In genomic region chr11:65852508-65853248, GRCh38 we compare ENCODE assay signal across 19 cellular contexts. TPM values are rescaled to one million over a fixed set of nuclear protein-coding genes. Genes with fewer than 3 reads are reported as not detected.
DNase-seq lines count a peak whose midpoint lies in the region; ATAC-seq, FAIRE-seq and TF ChIP-seq lines count a peak whose summit lies in the region.
"Had no signal": no experiment of that assay in that cellular context is flagged by ENCODE, and none has a peak within 500 bp of the region (broad histone marks: within the 10 kb centered on the region; RNA-seq: fewer than 3 reads in every experiment).

No MANE protein-coding gene starts in this region.

- FAIRE-seq in GM12892 (lab: Jason Lieb, UNC) = no peak

- H3K36me3 ChIP-seq in mucosa of descending colon (ENCODE audit: low read depth) = no peaks in the 10 kb centered on the region

- peak overlapping the region; percentile 29 for H3K27ac Mint-ChIP-seq in activated T-helper 17 cell treated with anti-CD3 and anti-CD28 coated beads, Interleukin-2, amount 50 U/mL, for 72 hours
- H3K27ac Mint-ChIP-seq in immature natural killer cell = peak overlapping the region in 1 of 6 donors; percentile 57

- peak; percentile 56 for TF ChIP-seq POLR2A in GM12892 (IDR thresholded peaks at IDR 0.05; ENCODE audit: low read depth, low read length)

- DNase-seq in GM12892 (ENCODE audit: insufficient read length) (no peak), mucosa of descending colon (peak in 2 of 3 donors; percentile 53 to 56), DMS153 treated with DMSO at 0.1 percent for 48 hours (lab: John Stamatoyannopoulos, UW; ENCODE audit: unreplicated experiment) (no peak), A172 (ENCODE audit: low spot score) (no peak), immature natural killer cell (no peak)
- no peak for DNase-seq in activated naive CD4-positive, alpha-beta T cell (lab: John Stamatoyannopoulos, UW)
- DNase-seq: C1 segment of cervical spinal cord; NCI-H146; SIG-M5; stimulated activated CD4-positive, alpha-beta T cell treated with anti-CD3 and anti-CD28 coated beads, Interleukin-2, amount 100 ng/mL, for 48 hours; stimulated activated naive CD4-positive, alpha-beta T cell treated with Interleukin-2 at 50 U/mL for 16 hours had no signal

- H3K27me3 Mint-ChIP-seq in activated T-helper 17 cell treated with anti-CD3 and anti-CD28 coated beads, Interleukin-2, amount 50 U/mL, for 72 hours = no peaks in the 10 kb centered on the region
- H3K27me3 Mint-ChIP-seq in immature natural killer cell (ENCODE audit: low read depth in 3 of 3) = peaks cover 5 to 18% (median 12%) of the 10 kb centered on the region in 3 donors

- ATAC-seq in activated T-helper 17 cell treated with anti-CD3 and anti-CD28 coated beads, Interleukin-2, amount 50 U/mL, for 72 hours (replicated peaks) = no peak
- ATAC-seq in mucosa of descending colon = no peak
- ATAC-seq: body of pancreas, heart left ventricle had no signal

- H3K4me1 Mint-ChIP-seq in activated T-helper 17 cell treated with anti-CD3 and anti-CD28 coated beads, Interleukin-2, amount 50 U/mL, for 72 hours = peaks cover 19% of the 10 kb centered on the region
- peaks cover 39 to 44% of the 10 kb centered on the region in 2 donors for H3K4me1 Mint-ChIP-seq in immature natural killer cell

- H3K27ac ChIP-seq in 22Rv1 = 0 out of 2 replicates have a peak overlapping the region, but pooled peaks have one; percentile 4
- H3K27ac ChIP-seq: body of pancreas, heart left ventricle had no signal

- intact Hi-C loops in mucosa of descending colon (cut with DNase I, micrococcal nuclease) = no loop called here

- H3K4me1 ChIP-seq in mucosa of descending colon (ENCODE audit: low read depth) = peaks cover 40% of the 10 kb centered on the region

- H3K4me3 Mint-ChIP-seq in activated T-helper 17 cell treated with anti-CD3 and anti-CD28 coated beads, Interleukin-2, amount 50 U/mL, for 72 hours = no peak overlapping the region
- no peak overlapping the region for H3K4me3 Mint-ChIP-seq in immature natural killer cell

- TF ChIP-seq CTCF in 22Rv1 (IDR thresholded peaks at IDR 0.05) (no peak; the same call in 1 of the 2 replicates), mucosa of descending colon (IDR thresholded peaks at IDR 0.05) (no peak)

- H3K36me3 Mint-ChIP-seq in activated T-helper 17 cell treated with anti-CD3 and anti-CD28 coated beads, Interleukin-2, amount 50 U/mL, for 72 hours (ENCODE audit: low read depth) = peaks cover 57% of the 10 kb centered on the region
- H3K36me3 Mint-ChIP-seq in immature natural killer cell = peaks cover 24 to 41% (median 25%) of the 10 kb centered on the region in 3 donors

- no peak overlapping the region for H3K4me3 ChIP-seq in mucosa of descending colon
- H3K4me3 ChIP-seq: body of pancreas, heart left ventricle, lung had no signal

- H3K9me3 ChIP-seq in mucosa of descending colon = no peaks in the 10 kb centered on the region
- H3K9me3 ChIP-seq: body of pancreas had no signal

- no peaks in the 10 kb centered on the region for H3K9me3 Mint-ChIP-seq in activated T-helper 17 cell treated with anti-CD3 and anti-CD28 coated beads, Interleukin-2, amount 50 U/mL, for 72 hours
- H3K9me3 Mint-ChIP-seq in immature natural killer cell = no peaks in the 10 kb centered on the region

RNA-seq across cellular contexts. Expression of gene CFL1, which starts 5.3 kb away (rescaled TPM):
- 777 TPM for polyA plus RNA-seq in GM12892 (2012; ENCODE audit: missing spikeins)
- 1,000 to 10,000 TPM in 1 of 2 donors, 100 to 1,000 TPM in 1; 682 to 1,566 TPM for total RNA-seq in activated T-helper 17 cell treated with anti-CD3 and anti-CD28 coated beads, Interleukin-2, amount 50 U/mL, for 72 hours
- 1,000 to 10,000 TPM; 1,004 to 2,046 (median 1,725) TPM for total RNA-seq in mucosa of descending colon
- total RNA-seq in A172 (2014; rRNA removed; shearing (Covaris generic)) = 1,263 and 1,396 TPM in 2 replicates
- polyA plus RNA-seq in immature natural killer cell = 1,000 to 10,000 TPM; 2,883 to 4,279 (median 3,963) TPM

RNA-seq across cellular contexts. Expression of gene MUS81, which starts 7.6 kb away (rescaled TPM):
- polyA plus RNA-seq in GM12892 (2012; ENCODE audit: missing spikeins) = 51.3 TPM
- total RNA-seq in activated T-helper 17 cell treated with anti-CD3 and anti-CD28 coated beads, Interleukin-2, amount 50 U/mL, for 72 hours = 10 to 100 TPM; 65.2 to 77.2 TPM
- 10 to 100 TPM; 48.0 to 81.8 (median 58.7) TPM for total RNA-seq in mucosa of descending colon
- total RNA-seq in A172 (2014; rRNA removed; shearing (Covaris generic)) = 27.1 and 35.3 TPM in 2 replicates
- polyA plus RNA-seq in immature natural killer cell = 10 to 100 TPM; 22.7 to 47.0 (median 32.2) TPM

RNA-seq across cellular contexts. Expression of gene SNX32, which starts 18.9 kb away (rescaled TPM):
- polyA plus RNA-seq in GM12892 (2012; ENCODE audit: missing spikeins) = 1.7 TPM
- total RNA-seq in activated T-helper 17 cell treated with anti-CD3 and anti-CD28 coated beads, Interleukin-2, amount 50 U/mL, for 72 hours = 1 to 10 TPM; 1.6 to 6.6 TPM
- total RNA-seq in mucosa of descending colon = 1 to 10 TPM; 1.1 to 9.4 (median 1.4) TPM
- total RNA-seq in A172 (2014; rRNA removed; shearing (Covaris generic)) = not detected in 2 replicates
- 1 to 10 TPM in 2 of 3 donors, under 1 TPM in 1; 0.30 to 1.7 (median 1.6) TPM for polyA plus RNA-seq in immature natural killer cell
- total RNA-seq: endothelial cell of umbilical vein, HT1080 had no signal

RNA-seq across cellular contexts. Expression of gene EFEMP2, which starts 19.9 kb away (rescaled TPM):
- 8.5 TPM for polyA plus RNA-seq in GM12892 (2012; ENCODE audit: missing spikeins)
- 10 to 100 TPM; 11.5 to 76.3 TPM for total RNA-seq in activated T-helper 17 cell treated with anti-CD3 and anti-CD28 coated beads, Interleukin-2, amount 50 U/mL, for 72 hours
- total RNA-seq in mucosa of descending colon = 10 to 100 TPM; 11.7 to 67.0 (median 15.3) TPM
- total RNA-seq in A172 (2014; rRNA removed; shearing (Covaris generic)) = 48.5 and 56.8 TPM in 2 replicates
- polyA plus RNA-seq in immature natural killer cell = 1 to 10 TPM; 1.6 to 6.3 (median 3.6) TPM

RNA-seq across cellular contexts. Expression of gene CTSW, which starts 27.0 kb away (rescaled TPM):
- polyA plus RNA-seq in GM12892 (2012; ENCODE audit: missing spikeins) = 2.0 TPM
- 10 to 100 TPM in 1 of 2 donors, 1 to 10 TPM in 1; 5.4 to 23.6 TPM for total RNA-seq in activated T-helper 17 cell treated with anti-CD3 and anti-CD28 coated beads, Interleukin-2, amount 50 U/mL, for 72 hours
- 1 to 10 TPM; 1.2 to 3.2 (median 2.8) TPM for total RNA-seq in mucosa of descending colon
- 0.79 and 1.8 TPM in 2 replicates for total RNA-seq in A172 (2014; rRNA removed; shearing (Covaris generic))
- 1,000 to 10,000 TPM; 2,066 to 3,052 (median 2,928) TPM for polyA plus RNA-seq in immature natural killer cell
- total RNA-seq: endothelial cell of umbilical vein, pulmonary artery endothelial cell had no signal
- polyA plus RNA-seq: endothelial cell of umbilical vein had no signal

Comparison
In these comparisons a context has a peak if more than half of its experiments do, and no peak if none do; other contexts are left out.
1. DNase-seq: peak in mucosa of descending colon (2 of 3); none in GM12892 (single experiment), DMS153 treated with DMSO at 0.1 percent for 48 hours (single experiment), A172 (single experiment), activated naive CD4-positive, alpha-beta T cell (0 of 4) and immature natural killer cell (0 of 3).